ENCODE assay signal across 20 cellular contexts in the genomic region with DNA sequence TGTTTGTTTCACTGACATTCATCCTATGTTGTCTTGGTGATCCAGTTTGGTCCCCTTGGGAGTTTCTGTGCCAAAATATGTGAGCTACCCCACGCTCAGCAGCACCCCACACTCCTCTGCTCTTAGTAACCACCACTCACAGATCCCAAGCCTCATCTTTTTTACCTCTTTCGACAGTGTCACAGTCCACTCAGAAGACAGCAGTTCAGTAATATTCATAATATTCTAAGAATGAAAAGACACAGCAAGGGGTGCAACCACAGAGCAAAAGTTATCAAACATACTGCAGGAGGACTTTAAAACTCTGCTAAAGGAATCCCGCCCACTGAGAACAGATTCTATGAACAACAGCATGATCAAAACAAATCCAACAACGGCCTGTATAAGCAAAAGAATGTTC. TPM values are rescaled to one million over a fixed set of nuclear protein-coding genes. Genes with fewer than 3 reads are reported as not detected.
DNase-seq lines count a peak whose midpoint lies in the region; ATAC-seq and TF ChIP-seq lines count a peak whose summit lies in the region.
"Had no signal": no experiment of that assay in that cellular context is flagged by ENCODE, and none has a peak within 500 bp of the region (broad histone marks: within the 10 kb centered on the region; RNA-seq: fewer than 3 reads in every experiment).

No MANE protein-coding gene starts in this region.

- H3K4me3 ChIP-seq in AG10803 (ENCODE audit: low read length) (no peak overlapping the region), brain microvascular endothelial cell (ENCODE audit: low read depth, low read length) (no peak overlapping the region), neutrophil (ENCODE audit: low read depth in 1 of 2, low read length in 1 of 2) (no peak overlapping the region)

- H3K36me3 Mint-ChIP-seq in WTC11: peaks cover 39% of the 10 kb centered on the region
- peaks cover 17 to 32% of the 10 kb centered on the region in 2 donors for H3K36me3 Mint-ChIP-seq in stimulated activated naive B cell treated with anti-CD40 and anti-IgM and Interleukin-4, amounts not matched to agents 10 μg/mL and 1 μg/mL and 100 μg/mL, for 72 hours
- H3K36me3 Mint-ChIP-seq in activated CD4-positive, alpha-beta T cell treated with anti-CD3 and anti-CD28 coated beads for 36 hours (ENCODE audit: low read depth): peaks cover 4% of the 10 kb centered on the region

- no peaks in the 10 kb centered on the region for H3K27me3 ChIP-seq in brain microvascular endothelial cell (replicated peaks)
- no peaks in the 10 kb centered on the region for H3K27me3 ChIP-seq in neutrophil

- peaks cover 18% of the 10 kb centered on the region for H3K4me1 Mint-ChIP-seq in WTC11
- H3K4me1 Mint-ChIP-seq in stimulated activated naive B cell treated with anti-CD40 and anti-IgM and Interleukin-4, amounts not matched to agents 10 μg/mL and 1 μg/mL and 100 μg/mL, for 72 hours: peaks cover 4 to 6% of the 10 kb centered on the region in 2 donors
- H3K4me1 Mint-ChIP-seq in activated CD4-positive, alpha-beta T cell treated with anti-CD3 and anti-CD28 coated beads for 36 hours: no peaks in the 10 kb centered on the region
- H3K4me1 Mint-ChIP-seq: B cell had no signal

- no peaks in the 10 kb centered on the region for H3K9me3 ChIP-seq in neutrophil
- H3K9me3 ChIP-seq: Caco-2 had no signal

- peaks cover 0 to 4% of the 10 kb centered on the region in 2 experiments for H3K4me1 ChIP-seq in neutrophil (ENCODE audit: control insufficient read depth in 1 of 2, insufficient read depth in 1 of 2, low read depth in 1 of 2, low read length in 1 of 2)
- H3K4me1 ChIP-seq: Caco-2 had no signal

- H3K4me3 Mint-ChIP-seq in WTC11: no peak overlapping the region
- H3K4me3 Mint-ChIP-seq in stimulated activated naive B cell treated with anti-CD40 and anti-IgM and Interleukin-4, amounts not matched to agents 10 μg/mL and 1 μg/mL and 100 μg/mL, for 72 hours: no peak overlapping the region
- no peak overlapping the region for H3K4me3 Mint-ChIP-seq in activated CD4-positive, alpha-beta T cell treated with anti-CD3 and anti-CD28 coated beads for 36 hours
- H3K4me3 Mint-ChIP-seq: B cell; CD4-positive, CD25-positive, alpha-beta regulatory T cell had no signal

- DNase-seq in AG10803 (ENCODE audit: low read depth) (peak; percentile 8), WTC11 (ENCODE audit: low spot score) (no peak), brain microvascular endothelial cell (peak; percentile 56), NCI-H748 treated with DMSO at 0.1 percent for 48 hours (lab: John Stamatoyannopoulos, UW) (no peak)
- DNase-seq in stimulated activated naive B cell treated with anti-CD40 and anti-IgM and Interleukin-4, amounts not matched to agents 10 μg/mL and 1 μg/mL and 100 μg/mL, for 72 hours: no peak
- no peak for DNase-seq in activated CD4-positive, alpha-beta T cell treated with anti-CD3 and anti-CD28 coated beads for 36 hours
- no peak for DNase-seq in activated effector memory CD4-positive, alpha-beta T cell treated with anti-CD3 and anti-CD28 coated beads, Interleukin-2, amount 50 U/mL, for 16 hours
- DNase-seq: 8988T; Caco-2; CD4-positive, CD25-positive, alpha-beta regulatory T cell; GDM1; GOT3; KBM-7; NCI-H1105; NCI-H2081 treated with DMSO at 0.1 percent for 48 hours; NCI-H446 treated with DMSO at 0.1 percent for 48 hours; NCI-H69; Right ventricle myocardium superior had no signal

- POLR2A ChIA-PET in WTC11 (lab: Charles Lee): no interaction called here
- POLR2A ChIA-PET in activated CD4-positive, alpha-beta T cell treated with anti-CD3 and anti-CD28 coated beads for 36 hours (lab: Charles Lee): no interaction called here

- CTCF ChIA-PET in WTC11 (lab: Charles Lee): interaction anchor here (1.0 kb wide), 1 partner anchor 48 kb away, joined by 3 read pairs; no protein-coding TSS in a partner anchor
- CTCF ChIA-PET in activated CD4-positive, alpha-beta T cell treated with anti-CD3 and anti-CD28 coated beads for 36 hours (lab: Charles Lee): no interaction called here

- TF ChIP-seq CTCF in AG10803 (conservative IDR thresholded peaks at IDR 0.05; ENCODE audit: low read length) (no peak), WTC11 (IDR thresholded peaks at IDR 0.05) (no peak), brain microvascular endothelial cell (IDR thresholded peaks at IDR 0.05; ENCODE audit: low read depth, low read length, missing control alignments) (no peak), neutrophil (IDR thresholded peaks at IDR 0.05) (no peak)

- H3K9me3 Mint-ChIP-seq in WTC11: peaks cover 28% of the 10 kb centered on the region
- H3K9me3 Mint-ChIP-seq in stimulated activated naive B cell treated with anti-CD40 and anti-IgM and Interleukin-4, amounts not matched to agents 10 μg/mL and 1 μg/mL and 100 μg/mL, for 72 hours: no peaks in the 10 kb centered on the region
- H3K9me3 Mint-ChIP-seq in activated CD4-positive, alpha-beta T cell treated with anti-CD3 and anti-CD28 coated beads for 36 hours (ENCODE audit: low read depth): no peaks in the 10 kb centered on the region
- H3K9me3 Mint-ChIP-seq: CD4-positive, CD25-positive, alpha-beta regulatory T cell had no signal

- intact Hi-C loops in activated CD4-positive, alpha-beta T cell treated with anti-CD3 and anti-CD28 coated beads for 36 hours (cut with DNase I, micrococcal nuclease): no loop called here

- no peak for ATAC-seq in WTC11
- no peak for ATAC-seq in stimulated activated naive B cell treated with anti-CD40 and anti-IgM and Interleukin-4, amounts not matched to agents 10 μg/mL and 1 μg/mL and 100 μg/mL, for 72 hours (replicated peaks)
- no peak for ATAC-seq in activated CD4-positive, alpha-beta T cell treated with anti-CD3 and anti-CD28 coated beads for 36 hours

- in situ Hi-C loops in brain microvascular endothelial cell (cut with HindIII; ENCODE audit: low pct_ligation_motif_present, low sequenced_read_pairs): no loop called here

- H3K27me3 Mint-ChIP-seq in WTC11 (ENCODE audit: low read depth): no peaks in the 10 kb centered on the region
- no peaks in the 10 kb centered on the region for H3K27me3 Mint-ChIP-seq in stimulated activated naive B cell treated with anti-CD40 and anti-IgM and Interleukin-4, amounts not matched to agents 10 μg/mL and 1 μg/mL and 100 μg/mL, for 72 hours
- no peaks in the 10 kb centered on the region for H3K27me3 Mint-ChIP-seq in activated CD4-positive, alpha-beta T cell treated with anti-CD3 and anti-CD28 coated beads for 36 hours
- H3K27me3 Mint-ChIP-seq: B cell had no signal

- H3K27ac ChIP-seq in brain microvascular endothelial cell (no peak overlapping the region), neutrophil (peak overlapping the region; percentile 3)

- H3K36me3 ChIP-seq in brain microvascular endothelial cell (replicated peaks): no peaks in the 10 kb centered on the region
- peaks cover 25% of the 10 kb centered on the region for H3K36me3 ChIP-seq in neutrophil

- peak overlapping the region; percentile 9; the same call in 1 of the 2 replicates for H3K27ac Mint-ChIP-seq in WTC11
- no peak overlapping the region for H3K27ac Mint-ChIP-seq in stimulated activated naive B cell treated with anti-CD40 and anti-IgM and Interleukin-4, amounts not matched to agents 10 μg/mL and 1 μg/mL and 100 μg/mL, for 72 hours
- H3K27ac Mint-ChIP-seq in activated CD4-positive, alpha-beta T cell treated with anti-CD3 and anti-CD28 coated beads for 36 hours: no peak overlapping the region
- H3K27ac Mint-ChIP-seq: B cell; CD4-positive, CD25-positive, alpha-beta regulatory T cell had no signal

TF ChIP-seq in WTC11, 78 proteins besides CTCF, POLR2A, EP300 and RAD21:
- TF ChIP-seq IRF2 (CRISPR knock-in tag; IDR thresholded peaks at IDR 0.05; ENCODE audit: borderline replicate concordance, low read depth) (no peak), ZNF121 (CRISPR knock-in tag; IDR thresholded peaks at IDR 0.05) (no peak), ETV6 (CRISPR knock-in tag; IDR thresholded peaks at IDR 0.05) (no peak), ZNF232 (CRISPR knock-in tag; IDR thresholded peaks at IDR 0.05) (no peak), ATF2 (CRISPR knock-in tag; IDR thresholded peaks at IDR 0.05; ENCODE audit: borderline replicate concordance, low read depth) (no peak), ZNF396 (CRISPR knock-in tag; IDR thresholded peaks at IDR 0.05; ENCODE audit: borderline replicate concordance) (no peak)
TF ChIP-seq in WTC11: peak in this region for 0.

RNA-seq across cellular contexts. Expression of gene RNF130, which starts 28.2 kb away (rescaled TPM):
- total RNA-seq in WTC11 (2021): 56.2 to 61.0 TPM (median 58.5 TPM) in 3 replicates
- total RNA-seq in activated CD4-positive, alpha-beta T cell treated with anti-CD3 and anti-CD28 coated beads for 36 hours: 10 to 100 TPM; 10.3 to 13.3 TPM

Comparison
In these comparisons a context has a peak if more than half of its experiments do, and no peak if none do; other contexts are left out.
1. DNase-seq: peak in AG10803 (single experiment) and brain microvascular endothelial cell (single experiment); none in WTC11 (single experiment), stimulated activated naive B cell treated with anti-CD40 and anti-IgM and Interleukin-4, amounts not matched to agents 10 μg/mL and 1 μg/mL and 100 μg/mL, for 72 hours (single experiment), activated CD4-positive, alpha-beta T cell treated with anti-CD3 and anti-CD28 coated beads for 36 hours (single experiment), NCI-H748 treated with DMSO at 0.1 percent for 48 hours (single experiment) and activated effector memory CD4-positive, alpha-beta T cell treated with anti-CD3 and anti-CD28 coated beads, Interleukin-2, amount 50 U/mL, for 16 hours (single experiment).